9 cellular contexts compared by ENCODE assay signal in genomic region chr11:131910491-131911387, GRCh38.
DNase-seq lines count a peak whose midpoint lies in the region; ATAC-seq and TF ChIP-seq lines count a peak whose summit lies in the region.
"Had no signal": no experiment of that assay in that cellular context is flagged by ENCODE, and none has a peak within 500 bp of the region (broad histone marks: within the 10 kb centered on the region; RNA-seq: fewer than 3 reads in every experiment).

No MANE protein-coding gene starts in this region.

- DNase-seq in AG10803 (ENCODE audit: low read depth): peak; percentile 54
- DNase-seq in M059J (ENCODE audit: low read depth): peak; percentile 41
- DNase-seq in ecto neural progenitor cell (ENCODE audit: low spot score): peak; percentile 74
- peak; percentile 42 for DNase-seq in midbrain (lab: John Stamatoyannopoulos, UW)
- DNase-seq in stimulated activated naive CD4-positive, alpha-beta T cell treated with Interleukin-2 at 50 U/mL for 16 hours (lab: John Stamatoyannopoulos, UW): no peak
- DNase-seq in GF-D8 (lab: John Stamatoyannopoulos, UW): no peak
- no peak for DNase-seq in activated CD4-positive, alpha-beta T cell treated with anti-CD3 and anti-CD28 coated beads for 36 hours
- DNase-seq in HT-29 (ENCODE audit: low spot score): no peak
- DNase-seq: NCI-H446 treated with DMSO at 0.1 percent for 48 hours had no signal

- ATAC-seq in activated CD4-positive, alpha-beta T cell treated with anti-CD3 and anti-CD28 coated beads for 36 hours: no peak

- no peak overlapping the region for H3K27ac Mint-ChIP-seq in activated CD4-positive, alpha-beta T cell treated with anti-CD3 and anti-CD28 coated beads for 36 hours

- peaks cover 43% of the 10 kb centered on the region for H3K27me3 Mint-ChIP-seq in activated CD4-positive, alpha-beta T cell treated with anti-CD3 and anti-CD28 coated beads for 36 hours

- H3K4me1 Mint-ChIP-seq in activated CD4-positive, alpha-beta T cell treated with anti-CD3 and anti-CD28 coated beads for 36 hours: no peaks in the 10 kb centered on the region

- POLR2A ChIA-PET in activated CD4-positive, alpha-beta T cell treated with anti-CD3 and anti-CD28 coated beads for 36 hours (lab: Charles Lee): interaction anchor here (0.7 kb wide), 1 partner anchor 677 kb away, joined by 3 read pairs; no protein-coding TSS in a partner anchor

- H3K4me3 Mint-ChIP-seq in activated CD4-positive, alpha-beta T cell treated with anti-CD3 and anti-CD28 coated beads for 36 hours: no peak overlapping the region

- intact Hi-C loops in activated CD4-positive, alpha-beta T cell treated with anti-CD3 and anti-CD28 coated beads for 36 hours (cut with DNase I, micrococcal nuclease): no loop called here

- no peaks in the 10 kb centered on the region for H3K9me3 Mint-ChIP-seq in activated CD4-positive, alpha-beta T cell treated with anti-CD3 and anti-CD28 coated beads for 36 hours (ENCODE audit: low read depth)

- CTCF ChIA-PET in activated CD4-positive, alpha-beta T cell treated with anti-CD3 and anti-CD28 coated beads for 36 hours (lab: Charles Lee): interaction anchor here (0.6 kb wide), 1 partner anchor 10 kb away, joined by 3 read pairs; no protein-coding TSS in a partner anchor

- no peaks in the 10 kb centered on the region for H3K36me3 Mint-ChIP-seq in activated CD4-positive, alpha-beta T cell treated with anti-CD3 and anti-CD28 coated beads for 36 hours (ENCODE audit: low read depth)

- TF ChIP-seq CTCF in AG10803 (conservative IDR thresholded peaks at IDR 0.05; ENCODE audit: low read length): no peak

- peak overlapping the region; percentile 84 for H3K4me3 ChIP-seq in AG10803 (ENCODE audit: low read length)

Comparison
In these comparisons a context has a peak if more than half of its experiments do, and no peak if none do; other contexts are left out.
1. DNase-seq: peak in AG10803 (single experiment), M059J (single experiment), ecto neural progenitor cell (single experiment) and midbrain (single experiment); none in stimulated activated naive CD4-positive, alpha-beta T cell treated with Interleukin-2 at 50 U/mL for 16 hours (single experiment), GF-D8 (single experiment), activated CD4-positive, alpha-beta T cell treated with anti-CD3 and anti-CD28 coated beads for 36 hours (single experiment) and HT-29 (single experiment).